Comparison of ENCODE assay signal across 27 cellular contexts in the genomic region with DNA sequence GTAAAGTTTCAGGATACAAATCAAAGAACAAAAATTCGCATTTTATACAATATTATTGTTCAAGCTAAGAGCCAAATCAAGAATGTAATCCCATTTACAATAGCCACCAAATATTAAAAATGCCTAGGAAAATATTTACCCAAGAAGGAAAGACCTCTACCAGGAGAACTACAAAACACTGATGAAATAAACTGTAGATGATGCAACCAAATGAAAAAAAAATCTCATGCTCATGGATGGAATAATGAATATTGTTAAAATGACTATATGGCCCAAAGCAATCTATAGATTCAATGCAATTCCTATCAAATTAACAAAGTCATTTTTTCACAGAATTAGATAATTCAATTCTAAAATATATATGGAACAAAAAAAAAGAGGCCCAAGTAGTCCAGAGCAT.
"Had no signal": no experiment of that assay in that cellular context is flagged by ENCODE, and none has a peak within 500 bp of the region (broad histone marks: within the 10 kb centered on the region; RNA-seq: fewer than 3 reads in every experiment).

No MANE protein-coding gene starts in this region.

- H3K27ac ChIP-seq: stomach, suprapubic skin, testis, thoracic aorta, thyroid gland, tibial artery, tibial nerve, transverse colon, upper lobe of left lung, upper lobe of right lung, uterus, vagina had no signal

- H3K9me3 ChIP-seq: testis, thoracic aorta, thyroid gland, transverse colon, upper lobe of left lung, upper lobe of right lung, uterus, vagina had no signal

- ATAC-seq: stimulated activated effector memory CD8-positive, alpha-beta T cell treated with anti-CD3 and anti-CD28 coated beads, Interleukin-12 subunit alpha, Interleukin-12 subunit beta, amount 100 ng/mL, for 72 hours; stimulated activated memory B cell treated with anti-CD40 and anti-IgM and Interleukin-4, amounts not matched to agents 10 μg/mL and 1 μg/mL and 100 μg/mL, for 72 hours; stimulated activated naive B cell treated with anti-CD40 and anti-IgM and Interleukin-4, amounts not matched to agents 10 μg/mL and 1 μg/mL and 100 μg/mL, for 72 hours; stimulated activated naive CD8-positive, alpha-beta T cell treated with anti-CD3 and anti-CD28 coated beads, Interleukin-15, amount 100 ng/mL, for 72 hours; stimulated activated naive CD8-positive, alpha-beta T cell treated with anti-CD3 and anti-CD28 coated beads, Interleukin-15, Interleukin-2, amounts not matched to agents 100 U/mL and 50 U/mL, for 24 hours; upper lobe of right lung had no signal

- H3K4me1 ChIP-seq: stomach, suprapubic skin, testis, thyroid gland, tibial artery, tibial nerve, transverse colon, upper lobe of left lung, upper lobe of right lung, uterus, vagina had no signal

- FAIRE-seq: urothelium cell line had no signal

- H3K4me3 ChIP-seq: stomach, suprapubic skin, testis, thoracic aorta, thyroid gland, tibial artery, tibial nerve, transverse colon, upper lobe of left lung, upper lobe of right lung, uterus, vagina had no signal

- DNase-seq: stimulated activated CD4-positive, alpha-beta T cell treated with anti-CD3 and anti-CD28 coated beads, Interleukin-2, amount 100 ng/mL, for 48 hours; stimulated activated CD4-positive, alpha-beta T cell treated with anti-CD3 and anti-CD28 coated beads, Interleukin-4, amount 100 ng/mL, for 1 hour; stimulated activated CD4-positive, alpha-beta T cell treated with anti-CD3 and anti-CD28 coated beads, Interleukin-4, amount 100 ng/mL, for 24 hours; stimulated activated CD4-positive, alpha-beta T cell treated with anti-CD3 and anti-CD28 coated beads, Interleukin-4, amount 100 ng/mL, for 4 hours; stimulated activated CD8-positive, alpha-beta memory T cell treated with anti-CD3 and anti-CD28 coated beads, Interleukin-4, amount 100 ng/mL, for 48 hours; stimulated activated naive B cell treated with anti-CD40 and anti-IgM and Interleukin-4, amounts not matched to agents 10 μg/mL and 1 μg/mL and 100 μg/mL, for 72 hours; stimulated activated naive CD4-positive, alpha-beta T cell; stimulated activated naive CD4-positive, alpha-beta T cell treated with Interleukin-2 at 50 U/mL for 16 hours; stimulated activated naive CD8-positive, alpha-beta T cell treated with anti-CD3 and anti-CD28 coated beads, Interleukin-15, amount 100 ng/mL, for 72 hours; stimulated activated naive CD8-positive, alpha-beta T cell treated with anti-CD3 and anti-CD28 coated beads, Interleukin-15, Interleukin-2, amounts not matched to agents 100 U/mL and 50 U/mL, for 24 hours; stomach; substantia nigra; testis; thyroid gland; tibial artery; transverse colon; trophoblast cell; upper lobe of left lung; upper lobe of right lung; uterus had no signal

- H3K27me3 ChIP-seq: stomach, suprapubic skin, testis, thyroid gland, tibial artery, tibial nerve, transverse colon, upper lobe of left lung, upper lobe of right lung, uterus, vagina had no signal

- H3K36me3 ChIP-seq: stomach, suprapubic skin, thoracic aorta, thyroid gland, tibial artery, tibial nerve, transverse colon, upper lobe of left lung, upper lobe of right lung, uterus, vagina had no signal
